In genomic region chr12:132908145-132909029, GRCh38 we compare ENCODE assay signal across 8 cellular contexts. TPM values are rescaled to one million over a fixed set of nuclear protein-coding genes. Genes with fewer than 3 reads are reported as not detected.
DNase-seq lines count a peak whose midpoint lies in the region; ATAC-seq and TF ChIP-seq lines count a peak whose summit lies in the region.

No MANE protein-coding gene starts in this region.

- peaks cover 0 to 6% of the 10 kb centered on the region in 2 donors for H3K4me1 ChIP-seq in ascending aorta
- peaks cover 0 to 17% of the 10 kb centered on the region in 2 donors for H3K4me1 ChIP-seq in right atrium auricular region
- H3K4me1 ChIP-seq in prostate gland (replicated peaks) = peaks cover 4% of the 10 kb centered on the region
- H3K4me1 ChIP-seq in upper lobe of right lung = peaks cover 3% of the 10 kb centered on the region

- H3K27ac ChIP-seq in ascending aorta (peak overlapping the region; percentile 83 to 85), right atrium auricular region (peak overlapping the region; percentile 56 to 81), prostate gland (peak overlapping the region; percentile 67 to 79), upper lobe of right lung (peak overlapping the region; percentile 74)

- peaks cover 36% of the 10 kb centered on the region for H3K9me3 Mint-ChIP-seq in T-helper 2 cell treated with Interferon-gamma antibody and Interleukin-4, amounts not matched to agents 5 μg/mL and 100 μg/mL, for 36 hours

- under 1% methylated on average over 71 of the region's 85 CpGs for WGBS in prostate gland

- intact Hi-C loops in ascending aorta (cut with DNase I) (loop anchor here (1.0 to 5.0 kb wide), 6 partner anchors 21 to 172 kb away; partner anchors contain the start of genes ANKLE2, CHFR, ZNF140 and ZNF84), prostate gland (cut with DNase I) (loop anchor here (10.0 kb wide), 1 partner anchor 144 kb away; the partner anchor contains the start of gene ANKLE2), upper lobe of right lung (cut with DNase I) (no loop called here)

- H3K4me3 Mint-ChIP-seq in T-helper 2 cell treated with Interferon-gamma antibody and Interleukin-4, amounts not matched to agents 5 μg/mL and 100 μg/mL, for 36 hours = peak overlapping the region; percentile 89

- H3K9me3 ChIP-seq in ascending aorta (peaks cover 3 to 37% of the 10 kb centered on the region in 2 donors), right atrium auricular region (peaks cover 0 to 8% of the 10 kb centered on the region in 2 donors), prostate gland (no peaks in the 10 kb centered on the region), upper lobe of right lung (peaks cover 3% of the 10 kb centered on the region)

- peaks cover 11% of the 10 kb centered on the region for H3K36me3 Mint-ChIP-seq in T-helper 2 cell treated with Interferon-gamma antibody and Interleukin-4, amounts not matched to agents 5 μg/mL and 100 μg/mL, for 36 hours (ENCODE audit: low read depth)

- peak overlapping the region; percentile 97 for H3K27ac Mint-ChIP-seq in T-helper 2 cell treated with Interferon-gamma antibody and Interleukin-4, amounts not matched to agents 5 μg/mL and 100 μg/mL, for 36 hours

- ATAC-seq in GM21515 (IDR thresholded peaks at IDR 0.05; ENCODE audit: unreplicated experiment) = peak; percentile 94
- peak; percentile 96 for ATAC-seq in upper lobe of right lung

- TF ChIP-seq CTCF in ascending aorta (IDR thresholded peaks at IDR 0.05) = no peak
- no peak for TF ChIP-seq CTCF in right atrium auricular region (IDR thresholded peaks at IDR 0.05)
- TF ChIP-seq CTCF in prostate gland (IDR thresholded peaks at IDR 0.05) = peak in 1 of 4 experiments; percentile 20
- no peak for TF ChIP-seq CTCF in upper lobe of right lung (IDR thresholded peaks at IDR 0.05)

- H3K4me3 ChIP-seq in ascending aorta (peak overlapping the region; percentile 79 to 86), right atrium auricular region (peak overlapping the region; percentile 52 to 56), prostate gland (peak overlapping the region; percentile 52), upper lobe of right lung (peak overlapping the region; percentile 64)

- peaks cover 13% of the 10 kb centered on the region for H3K27me3 Mint-ChIP-seq in T-helper 2 cell treated with Interferon-gamma antibody and Interleukin-4, amounts not matched to agents 5 μg/mL and 100 μg/mL, for 36 hours (ENCODE audit: low read depth)

- DNase-seq in DMS 273 (lab: John Stamatoyannopoulos, UW; ENCODE audit: unreplicated experiment) = peak; percentile 99
- DNase-seq in KG1 (lab: John Stamatoyannopoulos, UW) = peak; percentile 86
- DNase-seq in T-helper 2 cell treated with Interferon-gamma antibody and Interleukin-4, amounts not matched to agents 5 μg/mL and 100 μg/mL, for 36 hours (ENCODE audit: low spot score) = peak; percentile 93
- peak; percentile 83 to 96 for DNase-seq in ascending aorta (ENCODE audit: low spot score in 2 of 2)
- peak; percentile 96 for DNase-seq in right atrium auricular region (ENCODE audit: low spot score)
- peak; percentile 98 for DNase-seq in prostate gland (ENCODE audit: low spot score)
- peak; percentile 95 for DNase-seq in upper lobe of right lung

- TF ChIP-seq POLR2A in prostate gland (IDR thresholded peaks at IDR 0.05) = peak; percentile 21

- H3K27me3 ChIP-seq in ascending aorta = no peaks in the 10 kb centered on the region
- peaks cover 0 to 3% of the 10 kb centered on the region in 2 donors for H3K27me3 ChIP-seq in right atrium auricular region
- H3K27me3 ChIP-seq in prostate gland (replicated peaks; ENCODE audit: insufficient read depth) = no peaks in the 10 kb centered on the region
- peaks cover 12% of the 10 kb centered on the region for H3K27me3 ChIP-seq in upper lobe of right lung

- H3K4me1 Mint-ChIP-seq in T-helper 2 cell treated with Interferon-gamma antibody and Interleukin-4, amounts not matched to agents 5 μg/mL and 100 μg/mL, for 36 hours (ENCODE audit: low read depth) = peaks cover 4% of the 10 kb centered on the region

- H3K36me3 ChIP-seq in ascending aorta (no peaks in the 10 kb centered on the region), right atrium auricular region (no peaks in the 10 kb centered on the region), prostate gland (no peaks in the 10 kb centered on the region), upper lobe of right lung (no peaks in the 10 kb centered on the region)

RNA-seq across cellular contexts. Expression of gene CHFR, which starts 21.0 kb away (rescaled TPM):
- 7.9 TPM for total RNA-seq in ascending aorta
- 10 to 100 TPM; 13.6 to 13.8 TPM for total RNA-seq in right atrium auricular region
- total RNA-seq in prostate gland = 10 to 100 TPM; 18.7 to 52.3 TPM
- total RNA-seq in upper lobe of right lung = 50.2 TPM

RNA-seq across cellular contexts. Expression of gene ZNF605, which starts 47.7 kb away (rescaled TPM):
- total RNA-seq in ascending aorta = 1.3 TPM
- total RNA-seq in right atrium auricular region = 10 to 100 TPM in 1 of 2 donors, 1 to 10 TPM in 1; 3.3 to 11.7 TPM
- 10 to 100 TPM in 1 of 2 donors, 1 to 10 TPM in 1; 9.6 to 12.7 TPM for total RNA-seq in prostate gland
- 13.4 TPM for total RNA-seq in upper lobe of right lung

Comparison
In these comparisons a context has a peak if more than half of its experiments do, and no peak if none do; other contexts are left out.
1. Peak in every context shown above with its lines: DNase-seq, ATAC-seq, H3K4me3 ChIP-seq and H3K27ac ChIP-seq.